Comparison of ENCODE assay signal across 16 cellular contexts in genomic region chr3:49617390-49618013, GRCh38. TPM values are rescaled to one million over a fixed set of nuclear protein-coding genes. Genes with fewer than 3 reads are reported as not detected.
A peak's percentile ranks its signal among the peaks of the same experiment; 100 is the strongest.
DNase-seq lines count a peak whose midpoint lies in the region; FAIRE-seq and TF ChIP-seq lines count a peak whose summit lies in the region.
"Had no signal": no experiment of that assay in that cellular context is flagged by ENCODE, and none has a peak within 500 bp of the region (broad histone marks: within the 10 kb centered on the region; RNA-seq: fewer than 3 reads in every experiment).

No MANE protein-coding gene starts in this region.

- H3K9me3 ChIP-seq in endodermal cell (ENCODE audit: control insufficient read depth, low read length) (no peaks in the 10 kb centered on the region), suprapubic skin (no peaks in the 10 kb centered on the region), kidney (ENCODE audit: control insufficient read depth in 1 of 2, low read length in 2 of 2) (no peaks in the 10 kb centered on the region)
- H3K9me3 ChIP-seq: A549, BE2C had no signal

- peak; percentile 23 for DNase-seq in endodermal cell
- DNase-seq in suprapubic skin (ENCODE audit: low spot score in 2 of 2): peak; percentile 24 to 54
- DNase-seq in kidney: no peak
- no peak for DNase-seq in cerebellar cortex (ENCODE audit: low spot score)
- DNase-seq in activated T-cell treated with anti-CD3 and anti-CD28 coated beads for 4 hours: no peak
- DNase-seq: BE2C; CD4-positive, alpha-beta memory T cell; DMS79; GM23248 had no signal

- H3K4me1 ChIP-seq in endodermal cell (ENCODE audit: control insufficient read depth, insufficient read depth, low read length) (no peaks in the 10 kb centered on the region), suprapubic skin (no peaks in the 10 kb centered on the region), kidney (ENCODE audit: control insufficient read depth in 1 of 2, insufficient read depth in 1 of 2, low read depth in 1 of 2, low read length in 2 of 2) (no peaks in the 10 kb centered on the region)
- H3K4me1 ChIP-seq: A549, BE2C had no signal

- H3K4me3 ChIP-seq in endodermal cell (ENCODE audit: low read length) (no peak overlapping the region), suprapubic skin (no peak overlapping the region), kidney (ENCODE audit: low read length in 2 of 2) (no peak overlapping the region)
- H3K4me3 ChIP-seq: A549, GM12878, GM23248 had no signal

- H3K27me3 Mint-ChIP-seq in brain: no peaks in the 10 kb centered on the region
- H3K27me3 Mint-ChIP-seq in endodermal cell (ENCODE audit: insufficient read depth): no peaks in the 10 kb centered on the region
- no peaks in the 10 kb centered on the region for H3K27me3 Mint-ChIP-seq in nephron (ENCODE audit: low read depth)

- intact Hi-C loops in kidney (cut with DNase I): no loop called here

- H3K27me3 ChIP-seq in endodermal cell (ENCODE audit: control insufficient read depth, insufficient read depth, low read length, poor library complexity, severe bottlenecking): no peaks in the 10 kb centered on the region
- H3K27me3 ChIP-seq in suprapubic skin: no peaks in the 10 kb centered on the region
- H3K27me3 ChIP-seq: BE2C had no signal

- TF ChIP-seq CTCF in brain (conservative IDR thresholded peaks at IDR 0.05) (no peak), endodermal cell (conservative IDR thresholded peaks at IDR 0.05) (no peak), nephron (IDR thresholded peaks at IDR 0.05; ENCODE audit: unreplicated experiment in 3 of 3) (no peak), suprapubic skin (IDR thresholded peaks at IDR 0.05) (no peak), kidney (IDR thresholded peaks at IDR 0.05; ENCODE audit: borderline replicate concordance, extremely low read depth, insufficient read depth) (no peak)

- H3K27ac ChIP-seq in endodermal cell (ENCODE audit: low read depth, low read length): no peak overlapping the region
- H3K27ac ChIP-seq in suprapubic skin: no peak overlapping the region
- no peak overlapping the region for H3K27ac ChIP-seq in kidney (ENCODE audit: low read depth in 2 of 2, low read length in 2 of 2)
- H3K27ac ChIP-seq: A549, C4-2B, HL-60 had no signal

- H3K9ac ChIP-seq in endodermal cell (ENCODE audit: extremely low read depth, low read length, poor library complexity, severe bottlenecking) (no peak overlapping the region), kidney (ENCODE audit: low read length in 2 of 2) (no peak overlapping the region)
- H3K9ac ChIP-seq: GM23248 had no signal

- H3K27ac Mint-ChIP-seq in brain (peak overlapping the region in 4 of 5 experiments; percentile 56 to 90 (median 80)), endodermal cell (no peak overlapping the region), nephron (peak overlapping the region; percentile 24 to 98 (median 96))
- H3K27ac Mint-ChIP-seq: CD4-positive, alpha-beta memory T cell had no signal

- 90 to 92% methylated on average over 3 to 7 of the region's 7 CpGs for WGBS in endodermal cell (ENCODE audit: insufficient coverage in 1 of 2, insufficient read length in 1 of 2), 2 experiments
- over 99% methylated on average over 7 of the region's 7 CpGs for WGBS in suprapubic skin

- no peak for TF ChIP-seq POLR2A in suprapubic skin (IDR thresholded peaks at IDR 0.05)

- H3K36me3 Mint-ChIP-seq in brain (peaks cover 17% of the 10 kb centered on the region), endodermal cell (ENCODE audit: low read depth) (peaks cover under 1% of the 10 kb centered on the region), nephron (ENCODE audit: low read depth) (peaks cover under 1% of the 10 kb centered on the region)

- FAIRE-seq in kidney (lab: Jason Lieb, UNC): no peak
- FAIRE-seq: A549, GM12878, GM18507 had no signal

- H3K4me1 Mint-ChIP-seq in brain (peaks cover 29% of the 10 kb centered on the region), endodermal cell (peaks cover 6% of the 10 kb centered on the region), nephron (peaks cover 26% of the 10 kb centered on the region)
- H3K4me1 Mint-ChIP-seq: CD4-positive, alpha-beta memory T cell had no signal

- no peak for TF ChIP-seq EP300 in suprapubic skin (IDR thresholded peaks at IDR 0.05)

- peaks cover 3 to 8% (median 6%) of the 10 kb centered on the region in 5 experiments for H3K9me3 Mint-ChIP-seq in brain
- H3K9me3 Mint-ChIP-seq in endodermal cell: peaks cover 2% of the 10 kb centered on the region
- peaks cover 2% of the 10 kb centered on the region for H3K9me3 Mint-ChIP-seq in nephron

- H3K36me3 ChIP-seq in endodermal cell (ENCODE audit: control insufficient read depth, insufficient read depth, low read length) (no peaks in the 10 kb centered on the region), suprapubic skin (no peaks in the 10 kb centered on the region), kidney (ENCODE audit: control insufficient read depth in 1 of 2, insufficient read depth in 2 of 2, low read length in 2 of 2) (no peaks in the 10 kb centered on the region)
- H3K36me3 ChIP-seq: BE2C had no signal

- H3K4me3 Mint-ChIP-seq in brain: no peak overlapping the region
- no peak overlapping the region for H3K4me3 Mint-ChIP-seq in endodermal cell
- H3K4me3 Mint-ChIP-seq in nephron: no peak overlapping the region
- H3K4me3 Mint-ChIP-seq: CD4-positive, alpha-beta memory T cell had no signal

RNA-seq across cellular contexts. Expression of gene APEH, which starts 56.6 kb away (rescaled TPM):
- polyA plus RNA-seq in brain (ENCODE audit: insufficient read depth, low read depth, low replicate concordance): 74.0 TPM
- total RNA-seq in endodermal cell: 100 to 1,000 TPM; 188 to 216 TPM
- polyA plus RNA-seq in endodermal cell (2013, experiment 1 of 2): 90.5 TPM
- polyA plus RNA-seq in endodermal cell (2013, experiment 2 of 2): 84.2 TPM
- total RNA-seq in suprapubic skin: 100 to 1,000 TPM in 1 of 4 donors, 10 to 100 TPM in 3; 81.8 to 103 (median 91.2) TPM
- total RNA-seq in kidney: 143 TPM
- polyA plus RNA-seq in kidney (ENCODE audit: insufficient read depth, low read depth, low replicate concordance): 138 TPM

Comparison
In these comparisons a context has a peak if more than half of its experiments do, and no peak if none do; other contexts are left out.
1. DNase-seq: peak in endodermal cell (single experiment) and suprapubic skin (2 of 2); none in kidney (single experiment), cerebellar cortex (single experiment) and activated T-cell treated with anti-CD3 and anti-CD28 coated beads for 4 hours (single experiment).